Comparison of ENCODE assay signal across 20 cellular contexts in genomic region chr14:26138764-26139445, GRCh38.
DNase-seq lines count a peak whose midpoint lies in the region; ATAC-seq and TF ChIP-seq lines count a peak whose summit lies in the region.
"Had no signal": no experiment of that assay in that cellular context is flagged by ENCODE, and none has a peak within 500 bp of the region (broad histone marks: within the 10 kb centered on the region; RNA-seq: fewer than 3 reads in every experiment).

No MANE protein-coding gene starts in this region.

- in situ Hi-C loops in Caki2 (cut with HindIII; ENCODE audit: low pct_unique_long_range_greater_than_20kb, low sequenced_read_pairs) = no loop called here

- H3K4me3 ChIP-seq in right lobe of liver = no peak overlapping the region
- H3K4me3 ChIP-seq in breast epithelium = no peak overlapping the region
- H3K4me3 ChIP-seq: adrenal gland, gastrocnemius medialis, smooth muscle cell had no signal

- H3K9me3 ChIP-seq in right lobe of liver (no peaks in the 10 kb centered on the region), breast epithelium (no peaks in the 10 kb centered on the region)
- H3K9me3 ChIP-seq: adrenal gland, gastrocnemius medialis had no signal

- DNase-seq in Caki2 (ENCODE audit: low read depth) (peak; percentile 14), NCI-H2227 (lab: John Stamatoyannopoulos, UW; ENCODE audit: unreplicated experiment) (peak; percentile 25), dermis microvascular lymphatic vessel endothelial cell (ENCODE audit: low read depth in 2 of 2) (peak; percentile 64 to 73), right lobe of liver (no peak), breast epithelium (ENCODE audit: low spot score in 2 of 2) (no peak), NCI-H1930 (lab: John Stamatoyannopoulos, UW) (no peak)
- DNase-seq: activated CD4-positive, alpha-beta T cell treated with anti-CD3 and anti-CD28 coated beads, Interleukin-2, amount 50 U/mL, for 48 hours; cortex of kidney; gastrocnemius medialis; GOT3; Karpas-422; midbrain; NCI-H1694; occipital lobe; stimulated activated naive CD8-positive, alpha-beta T cell treated with anti-CD3 and anti-CD28 coated beads, Interleukin-15, amount 100 ng/mL, for 72 hours; T1000 had no signal

- ATAC-seq in right lobe of liver (peak; percentile 78 to 99 (median 90)), GM18909 (IDR thresholded peaks at IDR 0.05; ENCODE audit: poor library complexity, unreplicated experiment) (no peak), HG03469 (IDR thresholded peaks at IDR 0.05; ENCODE audit: unreplicated experiment) (no peak)
- ATAC-seq: gastrocnemius medialis; stimulated activated naive CD8-positive, alpha-beta T cell treated with anti-CD3 and anti-CD28 coated beads, Interleukin-15, amount 100 ng/mL, for 72 hours had no signal

- TF ChIP-seq POLR2A in right lobe of liver (IDR thresholded peaks at IDR 0.05) (no peak), breast epithelium (IDR thresholded peaks at IDR 0.05) (no peak)

- intact Hi-C loops in right lobe of liver (cut with DNase I) (no loop called here), breast epithelium (cut with DNase I; ENCODE audit: low total_unique reads) (no loop called here)

- H3K27ac ChIP-seq in right lobe of liver = no peak overlapping the region
- no peak overlapping the region for H3K27ac ChIP-seq in breast epithelium
- H3K27ac ChIP-seq: gastrocnemius medialis had no signal

- no peaks in the 10 kb centered on the region for H3K36me3 ChIP-seq in right lobe of liver
- no peaks in the 10 kb centered on the region for H3K36me3 ChIP-seq in breast epithelium
- H3K36me3 ChIP-seq: adrenal gland, gastrocnemius medialis had no signal

- TF ChIP-seq CTCF in right lobe of liver (IDR thresholded peaks at IDR 0.05) (peak in 1 of 4 donors; percentile 17), breast epithelium (IDR thresholded peaks at IDR 0.05) (no peak)

- WGBS in right lobe of liver (ENCODE audit: insufficient coverage, low coverage, low lambda C conversion rate, missing lambda C conversion rate) = 28% methylated on average over 2 of the region's 2 CpGs

- H3K27me3 ChIP-seq in right lobe of liver = no peaks in the 10 kb centered on the region
- no peaks in the 10 kb centered on the region for H3K27me3 ChIP-seq in breast epithelium
- H3K27me3 ChIP-seq: adrenal gland, gastrocnemius medialis had no signal

- H3K4me1 ChIP-seq in right lobe of liver = peaks cover 0 to 6% (median 0%) of the 10 kb centered on the region in 4 donors
- H3K4me1 ChIP-seq in breast epithelium = no peaks in the 10 kb centered on the region
- H3K4me1 ChIP-seq: adrenal gland, gastrocnemius medialis had no signal

Comparison
In these comparisons a context has a peak if more than half of its experiments do, and no peak if none do; other contexts are left out.
1. DNase-seq: peak in Caki2 (single experiment), NCI-H2227 (single experiment) and dermis microvascular lymphatic vessel endothelial cell (2 of 2); none in right lobe of liver (0 of 3), breast epithelium (0 of 2) and NCI-H1930 (0 of 2).
2. ATAC-seq: peak in right lobe of liver (4 of 4); none in GM18909 (single experiment) and HG03469 (single experiment).